25 cellular contexts compared by ENCODE assay signal in the genomic region with DNA sequence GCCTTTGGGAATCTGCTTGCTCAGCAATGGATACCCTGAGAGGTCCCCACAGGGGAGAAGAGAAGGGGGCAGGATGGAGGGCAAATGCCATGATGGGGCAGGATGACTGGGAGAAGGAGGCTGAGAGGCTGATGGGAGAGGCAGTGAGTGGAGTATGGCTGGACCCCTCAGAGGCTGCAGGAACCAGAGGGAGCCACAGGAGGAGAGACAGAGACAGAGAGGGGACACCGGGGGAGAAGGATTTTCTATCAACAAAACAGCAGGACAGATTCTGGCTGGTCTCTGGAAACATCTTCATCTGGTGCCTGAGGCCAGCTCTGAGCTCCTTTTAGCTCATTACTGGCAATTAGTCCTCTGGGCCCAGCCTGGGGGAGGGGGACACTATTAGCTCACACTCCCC.
"Had no signal": no experiment of that assay in that cellular context is flagged by ENCODE, and none has a peak within 500 bp of the region (broad histone marks: within the 10 kb centered on the region; RNA-seq: fewer than 3 reads in every experiment).

No MANE protein-coding gene starts in this region.

- H3K4me1 ChIP-seq: ascending aorta, breast epithelium had no signal

- FAIRE-seq: frontal cortex had no signal

- H3K27ac ChIP-seq: ascending aorta, breast epithelium, cardiac muscle cell, coronary artery, dorsolateral prefrontal cortex, heart right ventricle had no signal

- DNase-seq: activated CD4-positive, alpha-beta memory T cell treated with anti-CD3 and anti-CD28 coated beads for 36 hours; activated CD4-positive, alpha-beta T cell treated with anti-CD3 and anti-CD28 coated beads for 36 hours; activated CD4-positive, alpha-beta T cell treated with anti-CD3 and anti-CD28 coated beads, Interleukin-2, amount 10 ng/mL, durations not matched to agents 24 days and 14 days; activated CD4-positive, CD25-positive, alpha-beta regulatory T cell; activated CD4-positive, CD25-positive, alpha-beta regulatory T cell treated with anti-CD3 and anti-CD28 coated beads, Interleukin-2, amount 50 U/mL, for 72 hours; activated CD8-positive, alpha-beta memory T cell treated with anti-CD3 and anti-CD28 coated beads, Interleukin-2, amount 10 ng/mL, durations not matched to agents 7 days and 5 days; activated CD8-positive, alpha-beta memory T cell treated with anti-CD3 and anti-CD28 coated beads, Interleukin-2, amount 50 U/mL, for 4 hours; activated CD8-positive, alpha-beta T cell treated with anti-CD3 and anti-CD28 coated beads, Interleukin-2, amount 10 ng/mL, durations not matched to agents 7 days and 5 days; activated effector memory CD4-positive, alpha-beta T cell treated with anti-CD3 and anti-CD28 coated beads, Interleukin-2, amount 50 U/mL, for 16 hours; activated naive CD4-positive, alpha-beta T cell treated with anti-CD3 and anti-CD28 coated beads for 36 hours; activated naive CD8-positive, alpha-beta T cell treated with anti-CD3 and anti-CD28 coated beads, Interleukin-2, amount 10 ng/mL, durations not matched to agents 7 days and 5 days; activated T-cell treated with anti-CD3 and anti-CD28 coated beads, Interleukin-2, amount 50 U/mL, for 1 hour; activated T-cell treated with anti-CD3 and anti-CD28 coated beads, Interleukin-2, amount 50 U/mL, for 48 hours; dorsolateral prefrontal cortex; effector memory CD4-positive, alpha-beta T cell; endodermal cell; foreskin fibroblast; heart right ventricle; T-helper 2 cell had no signal

- ATAC-seq: activated CD4-positive, alpha-beta T cell treated with anti-CD3 and anti-CD28 coated beads for 36 hours; activated CD8-positive, alpha-beta memory T cell treated with anti-CD3 and anti-CD28 coated beads, Interleukin-2, amount 10 ng/mL, durations not matched to agents 7 days and 5 days; activated CD8-positive, alpha-beta T cell treated with anti-CD3 and anti-CD28 coated beads, Interleukin-2, amount 10 ng/mL, durations not matched to agents 7 days and 5 days; esophagus mucosa; heart right ventricle had no signal

- H3K36me3 ChIP-seq: ascending aorta, breast epithelium, cardiac muscle cell, heart right ventricle had no signal

- H3K4me3 ChIP-seq: ascending aorta, breast epithelium, cardiac muscle cell, coronary artery, dorsolateral prefrontal cortex, heart right ventricle had no signal

- H3K27me3 ChIP-seq: ascending aorta had no signal

- H3K9me3 ChIP-seq: ascending aorta, breast epithelium, heart right ventricle had no signal
